Comparison of ENCODE assay signal across 33 cellular contexts in the genomic region with DNA sequence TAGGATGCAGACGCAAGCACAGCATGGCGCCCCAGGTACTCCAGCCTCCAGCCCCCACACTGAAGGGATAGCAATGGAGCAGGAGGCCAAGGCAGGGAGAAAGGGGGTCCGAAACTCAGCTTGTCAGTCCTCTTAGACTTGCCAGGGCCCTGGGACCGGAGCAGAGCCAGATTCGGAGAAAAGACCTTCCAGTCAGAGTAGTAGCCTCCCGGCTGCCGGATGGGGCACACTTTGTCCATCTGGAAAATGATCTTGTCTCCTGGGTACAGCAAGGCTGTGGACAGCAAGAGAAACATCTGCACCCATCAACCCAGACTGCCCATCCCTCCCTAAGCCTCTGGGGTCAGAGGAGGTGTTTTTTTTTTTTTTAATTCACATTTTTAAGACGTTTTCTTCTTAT. TPM values are rescaled to one million over a fixed set of nuclear protein-coding genes. Genes with fewer than 3 reads are reported as not detected.
"Had no signal": no experiment of that assay in that cellular context is flagged by ENCODE, and none has a peak within 500 bp of the region (broad histone marks: within the 10 kb centered on the region; RNA-seq: fewer than 3 reads in every experiment).

No MANE protein-coding gene starts in this region.

- H3K27ac Mint-ChIP-seq: activated B cell treated with CpG ODN at 0.5 μM for 24 hours; activated CD4-positive, alpha-beta memory T cell treated with anti-CD3 and anti-CD28 coated beads for 36 hours; activated CD4-positive, alpha-beta T cell treated with anti-CD3 and anti-CD28 coated beads, Interleukin-2, amount 10 ng/mL, durations not matched to agents 24 days and 14 days; activated CD8-positive, alpha-beta T cell treated with anti-CD3 and anti-CD28 coated beads for 36 hours; activated naive CD4-positive, alpha-beta T cell treated with anti-CD3 and anti-CD28 coated beads for 36 hours; activated naive CD4-positive, alpha-beta T cell treated with anti-CD3 and anti-CD28 coated beads, Interleukin-2, amount 50 U/mL, for 72 hours; activated naive CD8-positive, alpha-beta T cell treated with anti-CD3 and anti-CD28 coated beads for 36 hours; T-helper 1 cell treated with Interleukin-12 subunit alpha and Interleukin-12 subunit beta and Interleukin-4 antibody, amounts not matched to agents 30 μg/mL and 1 μg/mL, for 36 hours; T-helper 2 cell treated with Interferon-gamma antibody and Interleukin-4, amounts not matched to agents 5 μg/mL and 100 μg/mL, for 36 hours had no signal

- H3K4me3 Mint-ChIP-seq: activated B cell treated with CpG ODN at 0.5 μM for 24 hours; activated CD4-positive, alpha-beta memory T cell treated with anti-CD3 and anti-CD28 coated beads for 36 hours; activated CD4-positive, alpha-beta T cell treated with anti-CD3 and anti-CD28 coated beads, Interleukin-2, amount 10 ng/mL, durations not matched to agents 24 days and 14 days; activated CD8-positive, alpha-beta T cell treated with anti-CD3 and anti-CD28 coated beads for 36 hours; activated naive CD4-positive, alpha-beta T cell treated with anti-CD3 and anti-CD28 coated beads for 36 hours; activated naive CD8-positive, alpha-beta T cell treated with anti-CD3 and anti-CD28 coated beads for 36 hours; activated T-cell treated with anti-CD3 and anti-CD28 coated beads, Interleukin-2, amount 50 U/mL, for 4 hours; central memory CD8-positive, alpha-beta T cell; T-helper 1 cell treated with Interleukin-12 subunit alpha and Interleukin-12 subunit beta and Interleukin-4 antibody, amounts not matched to agents 30 μg/mL and 1 μg/mL, for 36 hours; T-helper 2 cell treated with Interferon-gamma antibody and Interleukin-4, amounts not matched to agents 5 μg/mL and 100 μg/mL, for 36 hours had no signal

- H3K36me3 Mint-ChIP-seq: activated CD4-positive, alpha-beta memory T cell treated with anti-CD3 and anti-CD28 coated beads for 36 hours; activated naive CD8-positive, alpha-beta T cell treated with anti-CD3 and anti-CD28 coated beads for 36 hours had no signal

- DNase-seq: activated B cell treated with CpG ODN at 0.5 μM for 24 hours; activated CD4-positive, alpha-beta memory T cell treated with anti-CD3 and anti-CD28 coated beads for 36 hours; activated CD4-positive, alpha-beta T cell treated with anti-CD3 and anti-CD28 coated beads for 4 hours; activated CD4-positive, alpha-beta T cell treated with anti-CD3 and anti-CD28 coated beads, Interleukin-2, amount 10 ng/mL, durations not matched to agents 24 days and 14 days; activated CD4-positive, alpha-beta T cell treated with anti-CD3 and anti-CD28 coated beads, Interleukin-2, amount 50 U/mL, for 1 hour; activated CD4-positive, alpha-beta T cell treated with anti-CD3 and anti-CD28 coated beads, Interleukin-2, amount 50 U/mL, for 4 hours; activated CD4-positive, CD25-positive, alpha-beta regulatory T cell treated with anti-CD3 and anti-CD28 coated beads, Interleukin-2, amount 50 U/mL, for 72 hours; activated CD8-positive, alpha-beta memory T cell treated with anti-CD3 and anti-CD28 coated beads, Interleukin-2, amount 50 U/mL, for 4 hours; activated CD8-positive, alpha-beta T cell treated with anti-CD3 and anti-CD28 coated beads for 36 hours; activated effector memory CD4-positive, alpha-beta T cell treated with anti-CD3 and anti-CD28 coated beads, Interleukin-2, amount 50 U/mL, for 16 hours; activated gamma-delta T cell treated with Interleukin-2 at 50 U/mL for 16 hours; activated naive CD4-positive, alpha-beta T cell; activated naive CD4-positive, alpha-beta T cell treated with anti-CD3 and anti-CD28 coated beads for 36 hours; activated naive CD4-positive, alpha-beta T cell treated with anti-CD3 and anti-CD28 coated beads, Interleukin-2, amount 50 U/mL, for 16 hours; activated naive CD8-positive, alpha-beta T cell treated with anti-CD3 and anti-CD28 coated beads for 36 hours; activated T-cell treated with anti-CD3 and anti-CD28 coated beads for 4 hours; activated T-cell treated with anti-CD3 and anti-CD28 coated beads, Interleukin-2, amount 50 U/mL, for 1 hour; activated T-cell treated with anti-CD3 and anti-CD28 coated beads, Interleukin-2, amount 50 U/mL, for 4 hours; adrenal gland; amniotic stem cell; body of pancreas; brain microvascular endothelial cell; cerebellar nuclear complex; T-helper 1 cell; T-helper 2 cell; T-helper 9 cell had no signal

- H3K9me3 Mint-ChIP-seq: activated B cell treated with CpG ODN at 0.5 μM for 24 hours; activated CD4-positive, alpha-beta memory T cell treated with anti-CD3 and anti-CD28 coated beads for 36 hours; activated CD4-positive, alpha-beta T cell treated with anti-CD3 and anti-CD28 coated beads, Interleukin-2, amount 10 ng/mL, durations not matched to agents 24 days and 14 days; activated CD8-positive, alpha-beta T cell treated with anti-CD3 and anti-CD28 coated beads for 36 hours; activated naive CD4-positive, alpha-beta T cell treated with anti-CD3 and anti-CD28 coated beads for 36 hours; activated naive CD4-positive, alpha-beta T cell treated with anti-CD3 and anti-CD28 coated beads, Interleukin-2, amount 50 U/mL, for 72 hours; activated naive CD8-positive, alpha-beta T cell treated with anti-CD3 and anti-CD28 coated beads for 36 hours; activated T-cell treated with anti-CD3 and anti-CD28 coated beads, Interleukin-2, amount 50 U/mL, for 4 hours; central memory CD8-positive, alpha-beta T cell; T-helper 1 cell treated with Interleukin-12 subunit alpha and Interleukin-12 subunit beta and Interleukin-4 antibody, amounts not matched to agents 30 μg/mL and 1 μg/mL, for 36 hours; T-helper 2 cell treated with Interferon-gamma antibody and Interleukin-4, amounts not matched to agents 5 μg/mL and 100 μg/mL, for 36 hours had no signal

- H3K27ac ChIP-seq: adrenal gland, body of pancreas, brain microvascular endothelial cell, breast epithelium, VCaP had no signal

- H3K4me1 ChIP-seq: body of pancreas, breast epithelium had no signal

- H3K27me3 Mint-ChIP-seq: activated B cell treated with CpG ODN at 0.5 μM for 24 hours; activated CD4-positive, alpha-beta memory T cell treated with anti-CD3 and anti-CD28 coated beads for 36 hours; activated CD4-positive, alpha-beta T cell treated with anti-CD3 and anti-CD28 coated beads, Interleukin-2, amount 10 ng/mL, durations not matched to agents 24 days and 14 days; activated CD8-positive, alpha-beta T cell treated with anti-CD3 and anti-CD28 coated beads for 36 hours; activated naive CD8-positive, alpha-beta T cell treated with anti-CD3 and anti-CD28 coated beads for 36 hours; central memory CD8-positive, alpha-beta T cell had no signal

- H3K4me1 Mint-ChIP-seq: activated naive CD8-positive, alpha-beta T cell treated with anti-CD3 and anti-CD28 coated beads for 36 hours; central memory CD8-positive, alpha-beta T cell had no signal

- H3K4me3 ChIP-seq: adrenal gland, body of pancreas, breast epithelium had no signal

- H3K36me3 ChIP-seq: adrenal gland, brain microvascular endothelial cell, breast epithelium had no signal

- H3K27me3 ChIP-seq: adrenal gland, body of pancreas, brain microvascular endothelial cell, breast epithelium had no signal

- H3K9me3 ChIP-seq: adrenal gland, body of pancreas, breast epithelium had no signal

- ATAC-seq: activated CD8-positive, alpha-beta T cell treated with anti-CD3 and anti-CD28 coated beads for 36 hours; activated naive CD4-positive, alpha-beta T cell treated with anti-CD3 and anti-CD28 coated beads, Interleukin-2, amount 50 U/mL, for 72 hours; activated T-cell treated with anti-CD3 and anti-CD28 coated beads, Interleukin-2, amount 50 U/mL, for 4 hours; body of pancreas had no signal

RNA-seq across cellular contexts. Expression of a gene that starts 24.3 kb away (rescaled TPM):
- total RNA-seq: chondrocyte had no signal
